In the genomic region with DNA sequence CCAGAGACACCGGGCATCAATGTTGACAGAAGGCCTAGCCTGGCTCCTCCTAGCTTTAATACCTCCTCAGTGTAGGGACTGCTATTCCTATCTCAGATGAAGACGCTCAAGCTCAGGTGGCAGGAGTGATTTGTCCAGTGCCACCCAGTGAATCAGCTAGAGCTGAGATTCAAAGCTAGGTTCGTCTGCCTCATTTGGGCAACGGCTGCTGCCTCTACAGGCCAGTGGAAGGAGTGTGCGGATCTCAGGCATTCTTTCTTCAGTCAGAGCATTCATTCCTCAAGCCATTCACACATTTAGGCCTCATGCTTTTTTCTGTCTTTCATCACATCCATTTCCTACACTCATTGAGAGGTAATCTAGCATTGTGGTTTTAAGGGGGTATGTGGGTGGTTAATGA, we compare ENCODE assay signal across 12 cellular contexts. TPM values are rescaled to one million over a fixed set of nuclear protein-coding genes. Genes with fewer than 3 reads are reported as not detected.
A peak's percentile ranks its signal among the peaks of the same experiment; 100 is the strongest.
DNase-seq lines count a peak whose midpoint lies in the region; ATAC-seq and TF ChIP-seq lines count a peak whose summit lies in the region.
"Had no signal": no experiment of that assay in that cellular context is flagged by ENCODE, and none has a peak within 500 bp of the region (broad histone marks: within the 10 kb centered on the region; RNA-seq: fewer than 3 reads in every experiment).

No MANE protein-coding gene starts in this region.

- TF ChIP-seq CTCF in BJ (IDR thresholded peaks at IDR 0.05; ENCODE audit: insufficient read depth, low read depth, low read length) = peak; percentile 17; the same call in 1 of the 2 replicates
- TF ChIP-seq CTCF in HL-60 (IDR thresholded peaks at IDR 0.05; ENCODE audit: insufficient read depth, low read length) = peak; percentile 6
- TF ChIP-seq CTCF in WTC11 (IDR thresholded peaks at IDR 0.05) = no peak

- peak; percentile 45 for ATAC-seq in WTC11
- ATAC-seq in HG02610 (IDR thresholded peaks at IDR 0.05; ENCODE audit: unreplicated experiment) = no peak
- ATAC-seq in GM19452 (IDR thresholded peaks at IDR 0.05; ENCODE audit: unreplicated experiment) = no peak
- ATAC-seq: lower lobe of right lung had no signal

- no peaks in the 10 kb centered on the region for H3K9me3 Mint-ChIP-seq in WTC11
- H3K9me3 Mint-ChIP-seq: activated naive CD4-positive, alpha-beta T cell treated with anti-CD3 and anti-CD28 coated beads, Interleukin-2, amount 50 U/mL, for 24 hours had no signal

- H3K27me3 ChIP-seq in BJ (ENCODE audit: control insufficient read depth, insufficient read depth, low read length) (no peaks in the 10 kb centered on the region), HL-60 (ENCODE audit: insufficient read depth, poor library complexity, severe bottlenecking) (no peaks in the 10 kb centered on the region)

- no peak overlapping the region for H3K27ac Mint-ChIP-seq in WTC11
- H3K27ac Mint-ChIP-seq: activated naive CD4-positive, alpha-beta T cell treated with anti-CD3 and anti-CD28 coated beads, Interleukin-2, amount 50 U/mL, for 24 hours had no signal

- POLR2A ChIA-PET in BJ (lab: Charles Lee) = no interaction called here
- POLR2A ChIA-PET in WTC11 (lab: Charles Lee) = no interaction called here

- no peak overlapping the region for H3K4me3 ChIP-seq in BJ (ENCODE audit: low read depth, low read length)
- H3K4me3 ChIP-seq in HL-60 (replicated peaks; ENCODE audit: insufficient read depth, low read length) = no peak overlapping the region
- H3K4me3 ChIP-seq: lower lobe of right lung had no signal

- CTCF ChIA-PET in BJ (lab: Yijun Ruan, JAX) = no interaction called here
- CTCF ChIA-PET in WTC11 (lab: Charles Lee) = interaction anchor here (1.0 to 1.3 kb wide), 2 partner anchors 32 to 34 kb away, joined by 3 read pairs; no protein-coding TSS in a partner anchor

- DNase-seq in BJ (ENCODE audit: low read depth) (no peak), HL-60 (ENCODE audit: low read depth in 1 of 2, low spot score in 1 of 2) (no peak), WTC11 (ENCODE audit: low spot score) (no peak), left kidney (ENCODE audit: low read depth, low spot score) (peak; percentile 3), NCI-H1417 treated with DMSO at 0.1 percent for 48 hours (lab: John Stamatoyannopoulos, UW) (no peak), NCI-H1417 (lab: John Stamatoyannopoulos, UW) (no peak)
- DNase-seq: activated CD4-positive, CD25-positive, alpha-beta regulatory T cell treated with anti-CD3 and anti-CD28 coated beads, Interleukin-2, amount 50 U/mL, for 72 hours; lower lobe of right lung; NCI-H526 treated with DMSO at 0.1 percent for 48 hours had no signal

- H3K27me3 Mint-ChIP-seq in WTC11 (ENCODE audit: low read depth) = no peaks in the 10 kb centered on the region
- H3K27me3 Mint-ChIP-seq: activated naive CD4-positive, alpha-beta T cell treated with anti-CD3 and anti-CD28 coated beads, Interleukin-2, amount 50 U/mL, for 24 hours had no signal

- no peak overlapping the region for H3K4me3 Mint-ChIP-seq in WTC11
- H3K4me3 Mint-ChIP-seq: activated naive CD4-positive, alpha-beta T cell treated with anti-CD3 and anti-CD28 coated beads, Interleukin-2, amount 50 U/mL, for 24 hours had no signal

- peaks cover 11% of the 10 kb centered on the region for H3K4me1 Mint-ChIP-seq in WTC11

- H3K27ac ChIP-seq in HL-60 (replicated peaks) = no peak overlapping the region
- H3K27ac ChIP-seq: lower lobe of right lung had no signal

- peaks cover 5% of the 10 kb centered on the region for H3K36me3 ChIP-seq in BJ (ENCODE audit: control insufficient read depth, insufficient read depth, low read length)

- peaks cover 32% of the 10 kb centered on the region for H3K36me3 Mint-ChIP-seq in WTC11

TF ChIP-seq in WTC11, 78 proteins besides CTCF, POLR2A, EP300 and RAD21:
- TF ChIP-seq NR3C1 (CRISPR knock-in tag; conservative IDR thresholded peaks at IDR 0.05; ENCODE audit: low read depth) = no peak
- TF ChIP-seq, protein P1, sequence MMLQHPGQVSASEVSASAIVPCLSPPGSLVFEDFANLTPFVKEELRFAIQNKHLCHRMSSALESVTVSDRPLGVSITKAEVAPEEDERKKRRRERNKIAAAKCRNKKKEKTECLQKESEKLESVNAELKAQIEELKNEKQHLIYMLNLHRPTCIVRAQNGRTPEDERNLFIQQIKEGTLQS (CRISPR knock-in tag; conservative IDR thresholded peaks at IDR 0.05) = no peak
- TF ChIP-seq E2F1 (CRISPR knock-in tag; IDR thresholded peaks at IDR 0.05) = no peak

RNA-seq across cellular contexts. Expression of gene TSR2, which starts 7.3 kb away (rescaled TPM):
- 14.0 and 15.6 TPM in 2 replicates for polyA plus RNA-seq in BJ (2011; rRNA removed)
- 2.8 and 3.1 TPM in 2 replicates for polyA minus RNA-seq in BJ (2011; rRNA and poly(A)+ RNA removed)
- 43.4 to 47.4 TPM (median 45.5 TPM) in 3 replicates for total RNA-seq in WTC11 (2021)

RNA-seq across cellular contexts. Expression of gene FGD1, which starts 48.6 kb away (rescaled TPM):
- polyA plus RNA-seq in BJ (2011; rRNA removed) = 3.5 and 5.6 TPM in 2 replicates
- polyA minus RNA-seq in BJ (2011; rRNA and poly(A)+ RNA removed) = 3.8 and 6.8 TPM in 2 replicates
- total RNA-seq in WTC11 (2021) = 32.8 to 36.3 TPM (median 33.7 TPM) in 3 replicates
